In genomic region chr2:65396348-65397026, GRCh38 we compare ENCODE assay signal across 1 cellular context.
TF ChIP-seq lines count a peak whose summit lies in the region.

No MANE protein-coding gene starts in this region.

TF ChIP-seq in HepG2, 621 proteins besides CTCF, POLR2A, EP300 and RAD21 (continued from another document and continues in another):
- peak; percentile 68; the same call in 1 of the 2 replicates for TF ChIP-seq ZNF691 (CRISPR knock-in tag; IDR thresholded peaks at IDR 0.05; ENCODE audit: borderline replicate concordance, low read depth)
- peak; percentile 86 for TF ChIP-seq PHF21A (CRISPR knock-in tag; IDR thresholded peaks at IDR 0.05)
- TF ChIP-seq ELF4 (CRISPR knock-in tag; IDR thresholded peaks at IDR 0.05; ENCODE audit: borderline replicate concordance), result peak; percentile 80; the same call in 1 of the 2 replicates
- no peak for TF ChIP-seq SOX6 (IDR thresholded peaks at IDR 0.05)
- peak; percentile 85 for TF ChIP-seq SOX6 (CRISPR knock-in tag; IDR thresholded peaks at IDR 0.05)
- no peak for TF ChIP-seq ZNF383 (CRISPR knock-in tag; IDR thresholded peaks at IDR 0.05; ENCODE audit: borderline replicate concordance)
- TF ChIP-seq PAX8 (CRISPR knock-in tag; IDR thresholded peaks at IDR 0.05; ENCODE audit: borderline replicate concordance), result no peak
- no peak for TF ChIP-seq ELK4 (CRISPR knock-in tag; IDR thresholded peaks at IDR 0.05; ENCODE audit: borderline replicate concordance)
- peak; percentile 68; the same call in 1 of the 2 replicates for TF ChIP-seq FOXJ3 (CRISPR knock-in tag; IDR thresholded peaks at IDR 0.05; ENCODE audit: borderline replicate concordance)
- no peak for TF ChIP-seq ZNF34 (CRISPR knock-in tag; IDR thresholded peaks at IDR 0.05; ENCODE audit: borderline replicate concordance)
- no peak for TF ChIP-seq ZNF124 (CRISPR knock-in tag; IDR thresholded peaks at IDR 0.05)
- no peak for TF ChIP-seq PLRG1 (conservative IDR thresholded peaks at IDR 0.05)
- no peak for TF ChIP-seq PRDM15 (CRISPR knock-in tag; IDR thresholded peaks at IDR 0.05)
- TF ChIP-seq, protein P1, sequence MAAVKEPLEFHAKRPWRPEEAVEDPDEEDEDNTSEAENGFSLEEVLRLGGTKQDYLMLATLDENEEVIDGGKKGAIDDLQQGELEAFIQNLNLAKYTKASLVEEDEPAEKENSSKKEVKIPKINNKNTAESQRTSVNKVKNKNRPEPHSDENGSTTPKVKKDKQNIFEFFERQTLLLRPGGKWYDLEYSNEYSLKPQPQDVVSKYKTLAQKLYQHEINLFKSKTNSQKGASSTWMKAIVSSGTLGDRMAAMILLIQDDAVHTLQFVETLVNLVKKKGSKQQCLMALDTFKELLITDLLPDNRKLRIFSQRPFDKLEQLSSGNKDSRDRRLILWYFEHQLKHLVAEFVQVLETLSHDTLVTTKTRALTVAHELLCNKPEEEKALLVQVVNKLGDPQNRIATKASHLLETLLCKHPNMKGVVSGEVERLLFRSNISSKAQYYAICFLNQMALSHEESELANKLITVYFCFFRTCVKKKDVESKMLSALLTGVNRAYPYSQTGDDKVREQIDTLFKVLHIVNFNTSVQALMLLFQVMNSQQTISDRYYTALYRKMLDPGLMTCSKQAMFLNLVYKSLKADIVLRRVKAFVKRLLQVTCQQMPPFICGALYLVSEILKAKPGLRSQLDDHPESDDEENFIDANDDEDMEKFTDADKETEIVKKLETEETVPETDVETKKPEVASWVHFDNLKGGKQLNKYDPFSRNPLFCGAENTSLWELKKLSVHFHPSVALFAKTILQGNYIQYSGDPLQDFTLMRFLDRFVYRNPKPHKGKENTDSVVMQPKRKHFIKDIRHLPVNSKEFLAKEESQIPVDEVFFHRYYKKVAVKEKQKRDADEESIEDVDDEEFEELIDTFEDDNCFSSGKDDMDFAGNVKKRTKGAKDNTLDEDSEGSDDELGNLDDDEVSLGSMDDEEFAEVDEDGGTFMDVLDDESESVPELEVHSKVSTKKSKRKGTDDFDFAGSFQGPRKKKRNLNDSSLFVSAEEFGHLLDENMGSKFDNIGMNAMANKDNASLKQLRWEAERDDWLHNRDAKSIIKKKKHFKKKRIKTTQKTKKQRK (IDR thresholded peaks at IDR 0.05; ENCODE audit: low read length), result no peak
- TF ChIP-seq, protein P2, sequence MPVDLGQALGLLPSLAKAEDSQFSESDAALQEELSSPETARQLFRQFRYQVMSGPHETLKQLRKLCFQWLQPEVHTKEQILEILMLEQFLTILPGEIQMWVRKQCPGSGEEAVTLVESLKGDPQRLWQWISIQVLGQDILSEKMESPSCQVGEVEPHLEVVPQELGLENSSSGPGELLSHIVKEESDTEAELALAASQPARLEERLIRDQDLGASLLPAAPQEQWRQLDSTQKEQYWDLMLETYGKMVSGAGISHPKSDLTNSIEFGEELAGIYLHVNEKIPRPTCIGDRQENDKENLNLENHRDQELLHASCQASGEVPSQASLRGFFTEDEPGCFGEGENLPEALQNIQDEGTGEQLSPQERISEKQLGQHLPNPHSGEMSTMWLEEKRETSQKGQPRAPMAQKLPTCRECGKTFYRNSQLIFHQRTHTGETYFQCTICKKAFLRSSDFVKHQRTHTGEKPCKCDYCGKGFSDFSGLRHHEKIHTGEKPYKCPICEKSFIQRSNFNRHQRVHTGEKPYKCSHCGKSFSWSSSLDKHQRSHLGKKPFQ (CRISPR knock-in tag; IDR thresholded peaks at IDR 0.05; ENCODE audit: insufficient replicate concordance), result no peak
- TF ChIP-seq NCOA5 (CRISPR knock-in tag; IDR thresholded peaks at IDR 0.05), result no peak
- TF ChIP-seq ZNF275 (CRISPR knock-in tag; IDR thresholded peaks at IDR 0.05; ENCODE audit: borderline replicate concordance), result no peak
- TF ChIP-seq ZNF225 (CRISPR knock-in tag; IDR thresholded peaks at IDR 0.05), result no peak
- TF ChIP-seq NR2F6 (IDR thresholded peaks at IDR 0.05), result peak; percentile 41; the same call in 1 of the 2 replicates
- TF ChIP-seq NR2F6 (CRISPR knock-in tag; IDR thresholded peaks at IDR 0.05), result peak; percentile 38; the same call in 1 of the 2 replicates
- TF ChIP-seq ZNF557 (CRISPR knock-in tag; IDR thresholded peaks at IDR 0.05), result no peak
- TF ChIP-seq HNF1A (IDR thresholded peaks at IDR 0.05; ENCODE audit: low read depth), result no peak; the same call in 1 of the 2 replicates
- peak; percentile 31; the same call in 1 of the 2 replicates for TF ChIP-seq HNF1A (CRISPR knock-in tag; IDR thresholded peaks at IDR 0.05; ENCODE audit: borderline replicate concordance)
- no peak for TF ChIP-seq KDM5B (CRISPR knock-in tag; IDR thresholded peaks at IDR 0.05; ENCODE audit: borderline replicate concordance)
- TF ChIP-seq ZNF280B (CRISPR knock-in tag; IDR thresholded peaks at IDR 0.05; ENCODE audit: borderline replicate concordance), result no peak
- 0 out of 2 replicates have a peak, but pooled peaks have one; percentile 17 for TF ChIP-seq ZNF7 (CRISPR knock-in tag; IDR thresholded peaks at IDR 0.05)
- TF ChIP-seq ZNF878 (CRISPR knock-in tag; IDR thresholded peaks at IDR 0.05), result peak; percentile 69
- no peak for TF ChIP-seq ZFYVE20 (CRISPR knock-in tag; IDR thresholded peaks at IDR 0.05; ENCODE audit: borderline replicate concordance, low read depth)
- no peak for TF ChIP-seq MAZ (IDR thresholded peaks at IDR 0.05; ENCODE audit: borderline replicate concordance, low read depth, low read length)
- peak; percentile 56; the same call in 1 of the 2 replicates for TF ChIP-seq MAZ (CRISPR knock-in tag; IDR thresholded peaks at IDR 0.05; ENCODE audit: low read depth)
- no peak for TF ChIP-seq ZNF253 (CRISPR knock-in tag; IDR thresholded peaks at IDR 0.05; ENCODE audit: borderline replicate concordance)
- TF ChIP-seq MAFK (conservative IDR thresholded peaks at IDR 0.05 in 1 of 2, IDR thresholded peaks at IDR 0.05 in 1 of 2; ENCODE audit: low read length in 2 of 2), result 0 out of 4 replicates have a peak, but pooled peaks of 1 of the 2 experiments have one; percentile 6
- peak; percentile 73; the same call in 1 of the 2 replicates for TF ChIP-seq ZSCAN31 (CRISPR knock-in tag; IDR thresholded peaks at IDR 0.05; ENCODE audit: low read depth)
- TF ChIP-seq HHEX (CRISPR knock-in tag; IDR thresholded peaks at IDR 0.05), result 0 out of 2 replicates have a peak, but pooled peaks have one; percentile 40
- peak; percentile 52; the same call in 1 of the 2 replicates for TF ChIP-seq ZFX (CRISPR knock-in tag; IDR thresholded peaks at IDR 0.05; ENCODE audit: low read depth)
- no peak for TF ChIP-seq ZNF33A (CRISPR knock-in tag; IDR thresholded peaks at IDR 0.05; ENCODE audit: borderline replicate concordance)
- no peak for TF ChIP-seq CHCHD3 (CRISPR knock-in tag; IDR thresholded peaks at IDR 0.05)
- 0 out of 2 replicates have a peak, but pooled peaks have one; percentile 60 for TF ChIP-seq SMAD3 (CRISPR knock-in tag; IDR thresholded peaks at IDR 0.05)
- TF ChIP-seq PTBP1 (IDR thresholded peaks at IDR 0.05; ENCODE audit: low read depth, low read length, poor library complexity, severe bottlenecking), result no peak
- peak; percentile 68; the same call in 1 of the 2 replicates for TF ChIP-seq RFXANK (CRISPR knock-in tag; IDR thresholded peaks at IDR 0.05)
- no peak for TF ChIP-seq ZNF256 (CRISPR knock-in tag; conservative IDR thresholded peaks at IDR 0.05)
